ENCODE assay signal across 21 cellular contexts in genomic region chr4:4627906-4628305, GRCh38.
DNase-seq lines count a peak whose midpoint lies in the region; ATAC-seq, FAIRE-seq and TF ChIP-seq lines count a peak whose summit lies in the region.
"Had no signal": no experiment of that assay in that cellular context is flagged by ENCODE, and none has a peak within 500 bp of the region (broad histone marks: within the 10 kb centered on the region; RNA-seq: fewer than 3 reads in every experiment).

No MANE protein-coding gene starts in this region.

- H3K4ac ChIP-seq in mesenchymal stem cell (ENCODE audit: low read depth in 1 of 2, low read length in 2 of 2): no peak overlapping the region

- H3K4me1 ChIP-seq in Caco-2 (peaks cover 12% of the 10 kb centered on the region), SK-N-SH (ENCODE audit: control insufficient read depth in 1 of 2, insufficient read depth in 2 of 2, low read depth in 1 of 2, low read length in 1 of 2) (peaks cover 0 to 13% of the 10 kb centered on the region in 2 experiments; a peak in 1 of 4 replicates), small intestine (ENCODE audit: control insufficient read depth in 2 of 2, insufficient read depth in 1 of 2, low read depth in 1 of 2, low read length in 1 of 2) (no peaks in the 10 kb centered on the region), mesenchymal stem cell (ENCODE audit: control insufficient read depth, insufficient read depth, low read depth, low read length) (no peaks in the 10 kb centered on the region)

- peak overlapping the region; percentile 50 for H3K27ac Mint-ChIP-seq in Caco-2 (ENCODE audit: unreplicated experiment)
- no peak overlapping the region for H3K27ac Mint-ChIP-seq in activated T-cell treated with anti-CD3 and anti-CD28 coated beads, Interleukin-2, amount 50 U/mL, for 72 hours
- H3K27ac Mint-ChIP-seq: CD8-positive, alpha-beta T cell had no signal

- DNase-seq in Caco-2 (no peak), SK-N-SH (peak; percentile 64), islet precursor cell (peak; percentile 24), small intestine (no peak), mesenchymal stem cell (no peak)
- DNase-seq in activated T-cell treated with anti-CD3 and anti-CD28 coated beads, Interleukin-2, amount 50 U/mL, for 72 hours: no peak
- DNase-seq: CD4-positive, CD25-positive, alpha-beta regulatory T cell; CD8-positive, alpha-beta T cell; DMS 273 treated with DMSO at 0.1 percent for 48 hours; DMS79; EL; GDM1; GM23248; H7; HCEC 1CT had no signal

- H2BK5ac ChIP-seq in mesenchymal stem cell (ENCODE audit: low read depth, low read length, poor library complexity, severe bottlenecking): no peak overlapping the region

- H3K27ac ChIP-seq in SK-N-SH (ENCODE audit: low read depth in 2 of 2, low read length in 1 of 2) (peak overlapping the region in 1 of 2 experiments; percentile 45; a peak in 2 of 4 replicates), small intestine (ENCODE audit: low read depth in 1 of 2, low read length in 1 of 2) (no peak overlapping the region), mesenchymal stem cell (ENCODE audit: low read length, poor library complexity, severe bottlenecking) (no peak overlapping the region)
- H3K27ac ChIP-seq: BLaER1, C4-2B, GM23248 had no signal

- H3K4me1 Mint-ChIP-seq in Caco-2 (ENCODE audit: low read depth, unreplicated experiment): peaks cover 7% of the 10 kb centered on the region
- peaks cover 21% of the 10 kb centered on the region for H3K4me1 Mint-ChIP-seq in activated T-cell treated with anti-CD3 and anti-CD28 coated beads, Interleukin-2, amount 50 U/mL, for 72 hours (ENCODE audit: low read depth)

- H3K4me3 Mint-ChIP-seq in Caco-2 (ENCODE audit: unreplicated experiment): no peak overlapping the region
- H3K4me3 Mint-ChIP-seq in activated T-cell treated with anti-CD3 and anti-CD28 coated beads, Interleukin-2, amount 50 U/mL, for 72 hours: no peak overlapping the region
- H3K4me3 Mint-ChIP-seq: CD4-positive, CD25-positive, alpha-beta regulatory T cell; CD8-positive, alpha-beta T cell had no signal

- CTCF ChIA-PET in Caco-2 (lab: Charles Lee) (no interaction called here), SK-N-SH (lab: Yijun Ruan, JAX) (interaction anchor here (1.1 kb wide), 1 partner anchor 120 kb away, joined by 5 read pairs; no protein-coding TSS in a partner anchor)

- peak overlapping the region in 1 of 2 experiments; percentile 67 for H3K14ac ChIP-seq in mesenchymal stem cell (ENCODE audit: low read length in 2 of 2)

- TF ChIP-seq RAD21 in SK-N-SH (IDR thresholded peaks at IDR 0.05; ENCODE audit: low read length): no peak

- H2BK120ac ChIP-seq in mesenchymal stem cell (ENCODE audit: low read depth, low read length): no peak overlapping the region

- no peak overlapping the region for H2AK5ac ChIP-seq in mesenchymal stem cell (ENCODE audit: low read length, severe bottlenecking)

- no peak overlapping the region for H3K4me2 ChIP-seq in SK-N-SH
- no peak overlapping the region for H3K4me2 ChIP-seq in mesenchymal stem cell (ENCODE audit: low read length, poor library complexity, severe bottlenecking)
- H3K4me2 ChIP-seq: BLaER1 had no signal

- no peaks in the 10 kb centered on the region for H3K9me2 ChIP-seq in SK-N-SH

- POLR2A ChIA-PET in Caco-2 (lab: Charles Lee): no interaction called here
- POLR2A ChIA-PET in SK-N-SH (lab: Yijun Ruan, JAX): no interaction called here

- no peak overlapping the region for H3K4me3 ChIP-seq in Caco-2 (ENCODE audit: low read depth, low read length)
- no peak overlapping the region for H3K4me3 ChIP-seq in SK-N-SH (ENCODE audit: low read depth in 2 of 2, low read length in 1 of 2)
- no peak overlapping the region for H3K4me3 ChIP-seq in small intestine (ENCODE audit: low read depth in 1 of 2, low read length in 2 of 2)
- no peak overlapping the region for H3K4me3 ChIP-seq in mesenchymal stem cell (ENCODE audit: insufficient read depth in 1 of 2, low read depth in 1 of 2, low read length in 2 of 2)
- H3K4me3 ChIP-seq: BLaER1, GM23248 had no signal

- TF ChIP-seq EP300 in SK-N-SH (IDR thresholded peaks at IDR 0.05; ENCODE audit: borderline replicate concordance in 1 of 2, low read depth in 1 of 2, low read length in 1 of 2): peak in 1 of 2 experiments; percentile 28; a peak in 1 of 4 replicates

- H3K9me3 Mint-ChIP-seq in Caco-2 (ENCODE audit: unreplicated experiment): no peaks in the 10 kb centered on the region
- H3K9me3 Mint-ChIP-seq in activated T-cell treated with anti-CD3 and anti-CD28 coated beads, Interleukin-2, amount 50 U/mL, for 72 hours: no peaks in the 10 kb centered on the region
- H3K9me3 Mint-ChIP-seq: CD4-positive, CD25-positive, alpha-beta regulatory T cell had no signal

- 0 out of 2 replicates have a peak, but pooled peaks cover 2% of the 10 kb centered on the region for H3K9me3 ChIP-seq in Caco-2
- no peaks in the 10 kb centered on the region for H3K9me3 ChIP-seq in SK-N-SH
- no peaks in the 10 kb centered on the region for H3K9me3 ChIP-seq in small intestine (ENCODE audit: control insufficient read depth, low read depth)
- H3K9me3 ChIP-seq in mesenchymal stem cell (ENCODE audit: control insufficient read depth, low read length): no peaks in the 10 kb centered on the region

- no peaks in the 10 kb centered on the region for H3K36me3 Mint-ChIP-seq in Caco-2 (ENCODE audit: insufficient read depth, unreplicated experiment)
- H3K36me3 Mint-ChIP-seq in activated T-cell treated with anti-CD3 and anti-CD28 coated beads, Interleukin-2, amount 50 U/mL, for 72 hours (ENCODE audit: insufficient read depth in 2 of 2): peaks cover 0 to 1% of the 10 kb centered on the region in 2 donors

- FAIRE-seq in small intestine (lab: Jason Lieb, UNC): no peak
- FAIRE-seq: D721Med, GM12891, GM18507, H1 had no signal

- H3K27me3 Mint-ChIP-seq in Caco-2 (ENCODE audit: insufficient read depth, unreplicated experiment): no peaks in the 10 kb centered on the region
- H3K27me3 Mint-ChIP-seq in activated T-cell treated with anti-CD3 and anti-CD28 coated beads, Interleukin-2, amount 50 U/mL, for 72 hours (ENCODE audit: low read depth): no peaks in the 10 kb centered on the region
- H3K27me3 Mint-ChIP-seq: CD4-positive, CD25-positive, alpha-beta regulatory T cell had no signal

- H3K18ac ChIP-seq in mesenchymal stem cell (ENCODE audit: low read depth in 1 of 2, low read length in 2 of 2): no peak overlapping the region

- no peak for ATAC-seq in activated T-cell treated with anti-CD3 and anti-CD28 coated beads, Interleukin-2, amount 50 U/mL, for 72 hours (replicated peaks in 1 of 2)
- ATAC-seq: CD8-positive, alpha-beta T cell had no signal

- H2BK12ac ChIP-seq in mesenchymal stem cell (ENCODE audit: low read length in 2 of 2): no peak overlapping the region

- H3K79me1 ChIP-seq in mesenchymal stem cell (replicated peaks; ENCODE audit: low read length, poor library complexity, severe bottlenecking): no peaks in the 10 kb centered on the region

- no peaks in the 10 kb centered on the region for H3F3A ChIP-seq in SK-N-SH (replicated peaks; ENCODE audit: insufficient read depth)

- no TSS peak for BruUV-seq in Caco-2 (replicated peaks; lab: Mats Ljungman, UMichigan)

- no peaks in the 10 kb centered on the region for H3K79me2 ChIP-seq in SK-N-SH (ENCODE audit: insufficient read depth)

- H4K8ac ChIP-seq in mesenchymal stem cell (ENCODE audit: low read length): no peak overlapping the region

- H2AFZ ChIP-seq in SK-N-SH (ENCODE audit: low read depth) (no peak overlapping the region), mesenchymal stem cell (ENCODE audit: low read depth, low read length) (no peak overlapping the region)
- H2AFZ ChIP-seq: GM23248 had no signal

- H3K9ac ChIP-seq in SK-N-SH (no peak overlapping the region), mesenchymal stem cell (ENCODE audit: low read length) (no peak overlapping the region)
- H3K9ac ChIP-seq: BLaER1, GM23248 had no signal

- 85% methylated on average over 2 of the region's 2 CpGs for WGBS in SK-N-SH (ENCODE audit: low lambda C conversion rate)
- 90 to 93% (median 93%) methylated on average over 2 of the region's 2 CpGs for WGBS in small intestine, 3 donors
- WGBS in mesenchymal stem cell: 84% methylated on average over 2 of the region's 2 CpGs

- no peak for TF ChIP-seq CTCF in Caco-2 (IDR thresholded peaks at IDR 0.05; ENCODE audit: insufficient read depth in 1 of 2, low read depth in 1 of 2, low read length in 1 of 2, severe bottlenecking in 1 of 2, unreplicated experiment in 1 of 2)
- TF ChIP-seq CTCF in SK-N-SH (IDR thresholded peaks at IDR 0.05): no peak

- H3K23ac ChIP-seq in mesenchymal stem cell (ENCODE audit: low read length in 2 of 2): no peak overlapping the region

- H4K20me1 ChIP-seq in SK-N-SH (ENCODE audit: insufficient read depth): no peaks in the 10 kb centered on the region
- H4K20me1 ChIP-seq: BLaER1 had no signal

- intact Hi-C loops in Caco-2 (cut with micrococcal nuclease; ENCODE audit: unreplicated experiment): no loop called here

- H3K27me3 ChIP-seq in Caco-2 (replicated peaks; ENCODE audit: control insufficient read depth, insufficient read depth, low read length) (no peaks in the 10 kb centered on the region), SK-N-SH (ENCODE audit: insufficient read depth) (no peaks in the 10 kb centered on the region), small intestine (ENCODE audit: control insufficient read depth in 2 of 2, insufficient read depth in 2 of 2, low read length in 2 of 2) (no peaks in the 10 kb centered on the region), mesenchymal stem cell (ENCODE audit: control insufficient read depth in 1 of 2, insufficient read depth in 1 of 2, low read length in 2 of 2) (no peaks in the 10 kb centered on the region)
- H3K27me3 ChIP-seq: BLaER1 had no signal

- H3K36me3 ChIP-seq in Caco-2 (ENCODE audit: control insufficient read depth, insufficient read depth, low read length) (no peaks in the 10 kb centered on the region), SK-N-SH (replicated peaks in 1 of 2; ENCODE audit: control insufficient read depth in 1 of 2, insufficient read depth in 2 of 2, low read length in 1 of 2) (no peaks in the 10 kb centered on the region), small intestine (ENCODE audit: control insufficient read depth in 2 of 2, insufficient read depth in 2 of 2, low read length in 2 of 2) (no peaks in the 10 kb centered on the region), mesenchymal stem cell (ENCODE audit: control insufficient read depth in 1 of 2, insufficient read depth in 2 of 2, low read depth in 1 of 2, low read length in 2 of 2) (no peaks in the 10 kb centered on the region)

- H4K91ac ChIP-seq in mesenchymal stem cell (ENCODE audit: low read length): no peak overlapping the region

- H2BK15ac ChIP-seq in mesenchymal stem cell (ENCODE audit: low read depth, poor library complexity, severe bottlenecking): no peak overlapping the region

TF ChIP-seq in SK-N-SH, 30 proteins besides CTCF, POLR2A, EP300 and RAD21:
- TF ChIP-seq SIN3A (IDR thresholded peaks at IDR 0.05; ENCODE audit: borderline replicate concordance, low read depth, low read length) (no peak), RFX5 (IDR thresholded peaks at IDR 0.05; ENCODE audit: low read length) (no peak), MXI1 (IDR thresholded peaks at IDR 0.05; ENCODE audit: low read depth, low read length) (no peak)

Comparison
In these comparisons a context has a peak if more than half of its experiments do, and no peak if none do; other contexts are left out.
1. DNase-seq: peak in SK-N-SH (single experiment) and islet precursor cell (single experiment); none in Caco-2 (0 of 2), small intestine (single experiment), activated T-cell treated with anti-CD3 and anti-CD28 coated beads, Interleukin-2, amount 50 U/mL, for 72 hours (0 of 2) and mesenchymal stem cell (single experiment).